10 cellular contexts compared by ENCODE assay signal in the genomic region with DNA sequence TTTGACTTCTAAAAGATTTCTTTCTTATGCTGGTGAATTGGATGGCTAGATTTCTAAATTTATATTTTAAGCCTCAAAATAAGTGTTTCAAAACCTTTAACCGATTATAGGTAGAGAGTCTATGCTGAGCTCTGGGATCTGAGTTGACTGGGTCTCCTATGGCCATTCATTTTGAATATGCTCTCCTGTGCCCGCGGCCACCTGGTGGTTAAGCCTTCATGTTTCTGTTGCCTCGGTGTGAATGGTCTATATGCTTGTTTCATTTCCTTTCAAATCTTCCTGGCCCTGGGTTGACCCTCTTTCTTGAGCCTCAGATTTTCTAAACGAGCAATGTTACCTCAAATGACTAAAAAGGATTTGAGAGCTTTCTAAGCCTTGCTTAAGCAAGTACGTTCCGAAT.
DNase-seq lines count a peak whose midpoint lies in the region; ATAC-seq, FAIRE-seq and TF ChIP-seq lines count a peak whose summit lies in the region.
"Had no signal": no experiment of that assay in that cellular context is flagged by ENCODE, and none has a peak within 500 bp of the region (broad histone marks: within the 10 kb centered on the region; RNA-seq: fewer than 3 reads in every experiment).

No MANE protein-coding gene starts in this region.

- TF ChIP-seq RAD21 in H1 (IDR thresholded peaks at IDR 0.05 in 1 of 2, conservative IDR thresholded peaks at IDR 0.05 in 1 of 2; ENCODE audit: low read depth in 2 of 2, low read length in 2 of 2) = peak; percentile 64 to 69

- no TSS peak for BruUV-seq in A673 (replicated peaks; lab: Mats Ljungman, UMichigan)

- WGBS in H1 (ENCODE audit: extremely low coverage in 1 of 2, insufficient coverage in 1 of 2, insufficient read length in 1 of 2, insufficient replicate concordance in 2 of 2, low coverage in 1 of 2, low lambda C conversion rate in 2 of 2, missing lambda C conversion rate in 1 of 2), 2 experiments = 75% methylated on average over 7 of the region's 7 CpGs; no CpG with 5 or more reads in 1 of the 2 experiments
- whole genome bisulfite sequencing in suprapubic skin = 69% methylated on average over 7 of the region's 7 CpGs

- no peak overlapping the region for H3K23ac ChIP-seq in H1 (ENCODE audit: insufficient read length)

- H3K4me1 ChIP-seq in A673 (ENCODE audit: insufficient read depth, low read length, poor library complexity, severe bottlenecking) (no peaks in the 10 kb centered on the region), H1 (replicated peaks in 1 of 4; ENCODE audit: control insufficient read depth in 3 of 4, insufficient read depth in 4 of 4, low read length in 3 of 4) (peaks cover 0 to 3% (median 0%) of the 10 kb centered on the region in 4 experiments; a peak in 1 of 7 replicates), suprapubic skin (no peaks in the 10 kb centered on the region)

- peak; percentile 50 for ATAC-seq in GM18502 (IDR thresholded peaks at IDR 0.05; ENCODE audit: poor library complexity, unreplicated experiment)
- no peak for ATAC-seq in HG02870 (IDR thresholded peaks at IDR 0.05; ENCODE audit: unreplicated experiment)

- POLR2A ChIA-PET in A673 (lab: Charles Lee; ENCODE audit: low non-redundant PET) = no interaction called here
- POLR2A ChIA-PET in H1 (lab: Charles Lee; ENCODE audit: partially characterized antibody) = interaction anchor here (0.6 kb wide), 1 partner anchor 1349 kb away, joined by 3 read pairs; no protein-coding TSS in a partner anchor

- H3K27me3 ChIP-seq in A673 (replicated peaks; ENCODE audit: insufficient read depth, low read depth, low read length, poor library complexity) (peaks cover 29% of the 10 kb centered on the region), H1 (replicated peaks in 1 of 4; ENCODE audit: control insufficient read depth in 3 of 4, extremely low read depth in 1 of 4, insufficient read depth in 3 of 4, low read length in 3 of 4) (no peaks in the 10 kb centered on the region), suprapubic skin (no peaks in the 10 kb centered on the region)

- H2AFZ ChIP-seq in H1 (ENCODE audit: low read length) = 0 out of 2 replicates have a peak overlapping the region, but pooled peaks have one; percentile 16

- no peaks in the 10 kb centered on the region for H4K20me1 ChIP-seq in H1 (replicated peaks in 1 of 2; ENCODE audit: control insufficient read depth in 1 of 2, insufficient read depth in 2 of 2, low read length in 2 of 2)

- H3K9ac ChIP-seq in H1 (replicated peaks in 1 of 4; ENCODE audit: extremely low read depth in 1 of 4, low read depth in 3 of 4, low read length in 3 of 4) = no peak overlapping the region

- TF ChIP-seq POLR2A in H1 (IDR thresholded peaks at IDR 0.05; ENCODE audit: control extremely low read depth in 1 of 2, low read depth in 2 of 2, low read length in 2 of 2) = no peak
- TF ChIP-seq POLR2A in suprapubic skin (IDR thresholded peaks at IDR 0.05) = no peak

- H3K79me2 ChIP-seq in H1 (ENCODE audit: control insufficient read depth in 1 of 2, insufficient read depth in 2 of 2, low read length in 2 of 2) = no peaks in the 10 kb centered on the region

- no peak overlapping the region for H3K18ac ChIP-seq in H1 (ENCODE audit: extremely low read depth, low read length)

- H3K56ac ChIP-seq in H1 (replicated peaks; ENCODE audit: insufficient read length, low read depth, low read length) = no peak overlapping the region

- no peak overlapping the region for H2BK15ac ChIP-seq in H1 (ENCODE audit: low read length)

- no peak overlapping the region for H4K91ac ChIP-seq in H1 (replicated peaks; ENCODE audit: insufficient read length, low read length)

- no peaks in the 10 kb centered on the region for H3K23me2 ChIP-seq in H1 (ENCODE audit: low read depth, low read length)

- no peak overlapping the region for H2AK5ac ChIP-seq in H1 (ENCODE audit: low read depth, low read length)

- peak; percentile 47 for TF ChIP-seq CTCF in A673 (conservative IDR thresholded peaks at IDR 0.05; ENCODE audit: low read depth, low read length)
- peak; percentile 54 to 66 (median 58) for TF ChIP-seq CTCF in H1 (IDR thresholded peaks at IDR 0.05; ENCODE audit: control extremely low read depth in 1 of 3, insufficient read depth in 1 of 3, low read depth in 1 of 3, low read length in 3 of 3)
- no peak for TF ChIP-seq CTCF in suprapubic skin (IDR thresholded peaks at IDR 0.05)

- H3K4ac ChIP-seq in H1 (replicated peaks; ENCODE audit: insufficient read length, low read depth, low read length) = no peak overlapping the region

- no peak overlapping the region for H3K27ac ChIP-seq in A673 (ENCODE audit: low read depth, low read length, poor library complexity, severe bottlenecking)
- no peak overlapping the region for H3K27ac ChIP-seq in H1 (ENCODE audit: low read depth, low read length)
- H3K27ac ChIP-seq in suprapubic skin = no peak overlapping the region

- peak; percentile 28 for DNase-seq in A673 (ENCODE audit: low spot score)
- DNase-seq in NCI-H2029 treated with DMSO at 0.1 percent for 48 hours (lab: John Stamatoyannopoulos, UW) = peak; percentile 59
- DNase-seq in H1 (ENCODE audit: low read depth in 1 of 2, low spot score in 2 of 2) = no peak
- DNase-seq in NCI-H2171 (lab: John Stamatoyannopoulos, UW) = no peak
- DNase-seq in suprapubic skin (ENCODE audit: low spot score in 2 of 2) = no peak
- DNase-seq in cortex of kidney (lab: John Stamatoyannopoulos, UW) = no peak
- DNase-seq: activated CD4-positive, CD25-positive, alpha-beta regulatory T cell; effector CD4-positive, alpha-beta T cell had no signal

- no peak overlapping the region for H3K14ac ChIP-seq in H1 (ENCODE audit: insufficient read length)

- H3K4me2 ChIP-seq in H1 (ENCODE audit: insufficient read depth in 1 of 2, low read depth in 2 of 2, low read length in 2 of 2) = no peak overlapping the region

- H2BK20ac ChIP-seq in H1 (ENCODE audit: low read length) = no peak overlapping the region

- no peaks in the 10 kb centered on the region for H3K36me3 ChIP-seq in A673 (ENCODE audit: insufficient read depth, low read length, poor library complexity, severe bottlenecking)
- no peaks in the 10 kb centered on the region for H3K36me3 ChIP-seq in H1 (ENCODE audit: control insufficient read depth in 2 of 4, insufficient read depth in 4 of 4, low read length in 3 of 4)
- no peaks in the 10 kb centered on the region for H3K36me3 ChIP-seq in suprapubic skin

- intact Hi-C loops in A673 (cut with micrococcal nuclease; ENCODE audit: unreplicated experiment) = no loop called here

- no peak overlapping the region for H3K4me3 ChIP-seq in A673 (ENCODE audit: low read depth, low read length, poor library complexity, severe bottlenecking)
- H3K4me3 ChIP-seq in H1 (ENCODE audit: extremely low read depth in 1 of 4, insufficient read depth in 2 of 4, low read depth in 3 of 4, low read length in 4 of 4) = no peak overlapping the region
- H3K4me3 ChIP-seq in suprapubic skin = no peak overlapping the region

- FAIRE-seq in H1 (lab: Jason Lieb, UNC) = peak; percentile 81

- CTCF ChIA-PET in A673 (lab: Charles Lee) = no interaction called here
- CTCF ChIA-PET in H1 (lab: Charles Lee; ENCODE audit: partially characterized antibody) = interaction anchor here (0.6 to 1.9 kb wide), 19 partner anchors 12 to 1321 kb away, joined by 3 to 8 read pairs (median 3); no protein-coding TSS in a partner anchor

- no peak overlapping the region for H2BK12ac ChIP-seq in H1 (ENCODE audit: low read depth, low read length)

- TF ChIP-seq EP300 in H1 (IDR thresholded peaks at IDR 0.05; ENCODE audit: borderline replicate concordance in 1 of 2, low read depth in 2 of 2, low read length in 2 of 2) (no peak), suprapubic skin (IDR thresholded peaks at IDR 0.05) (no peak)

- no peak overlapping the region for H4K5ac ChIP-seq in H1 (ENCODE audit: insufficient read length, low read depth, low read length)

- no peak overlapping the region for H4K8ac ChIP-seq in H1 (ENCODE audit: extremely low read depth, insufficient read depth, low read length)

- no peak overlapping the region for H2BK5ac ChIP-seq in H1 (ENCODE audit: low read depth, low read length)

- no peak overlapping the region for H2BK120ac ChIP-seq in H1 (replicated peaks; ENCODE audit: low read depth, low read length)

- H3K9me3 ChIP-seq in A673 (ENCODE audit: low read depth, low read length, poor library complexity, severe bottlenecking) = no peaks in the 10 kb centered on the region
- H3K9me3 ChIP-seq in H1 (ENCODE audit: insufficient read depth in 2 of 2, low read depth in 1 of 2, low read length in 1 of 2) = no peaks in the 10 kb centered on the region; a peak in 1 of 4 replicates
- H3K9me3 ChIP-seq in suprapubic skin = no peaks in the 10 kb centered on the region

- no peaks in the 10 kb centered on the region for H3K79me1 ChIP-seq in H1 (ENCODE audit: low read depth, low read length)

TF ChIP-seq in H1, 55 proteins besides CTCF, POLR2A, EP300 and RAD21:
- 0 out of 2 replicates have a peak, but pooled peaks have one; percentile 22 for TF ChIP-seq YY1 (IDR thresholded peaks at IDR 0.05; ENCODE audit: low read depth, low read length)
- no peak for TF ChIP-seq KDM5A (IDR thresholded peaks at IDR 0.05; ENCODE audit: low read length)

Comparison
In these comparisons a context has a peak if more than half of its experiments do, and no peak if none do; other contexts are left out.
1. DNase-seq: peak in A673 (single experiment) and NCI-H2029 treated with DMSO at 0.1 percent for 48 hours (single experiment); none in H1 (0 of 2), NCI-H2171 (single experiment), suprapubic skin (0 of 2) and cortex of kidney (single experiment).
2. CTCF ChIP-seq: peak in A673 (single experiment) and H1 (3 of 3); none in suprapubic skin (0 of 2).